In the genomic region with DNA sequence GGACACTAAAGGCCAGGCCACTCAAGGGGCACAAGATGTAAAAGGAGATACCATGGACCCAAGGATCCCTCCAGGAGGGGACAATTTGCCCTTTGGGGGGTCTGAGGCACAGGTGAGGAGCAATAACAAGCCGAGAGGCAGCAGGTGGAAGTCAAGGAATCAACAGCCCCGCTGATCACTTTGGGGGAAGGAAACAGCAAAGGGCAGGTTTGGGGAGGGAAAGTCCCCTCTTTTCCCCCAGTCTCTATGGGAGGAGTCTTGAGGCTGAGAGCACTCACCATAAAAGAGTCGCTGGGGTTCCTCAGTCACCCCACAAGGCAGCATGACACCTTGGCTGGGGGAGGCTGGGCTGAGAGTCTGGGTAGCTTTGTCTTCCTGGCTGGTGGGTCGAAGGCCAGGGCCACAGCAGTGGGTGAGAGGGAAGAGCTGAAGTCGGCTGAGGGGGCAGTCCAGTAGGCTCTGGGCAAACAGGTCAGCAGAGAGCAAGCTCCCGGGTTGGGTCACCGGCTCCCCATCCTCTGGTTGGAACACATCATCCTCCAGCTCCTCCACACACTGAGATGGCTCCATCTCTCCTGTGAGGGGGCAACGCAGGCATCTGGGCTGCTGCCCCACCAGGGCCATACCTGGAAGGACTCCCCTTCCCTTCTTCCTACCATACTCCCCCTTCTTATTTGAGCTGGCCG, we compare ENCODE assay signal across 8 cellular contexts. TPM values are rescaled to one million over a fixed set of nuclear protein-coding genes. Genes with fewer than 3 reads are reported as not detected.
A peak's percentile ranks its signal among the peaks of the same experiment; 100 is the strongest.
DNase-seq lines count a peak whose midpoint lies in the region; ATAC-seq and TF ChIP-seq lines count a peak whose summit lies in the region.

No MANE protein-coding gene starts in this region.

- H3K36me3 ChIP-seq in CD4-positive, CD25-positive, alpha-beta regulatory T cell (ENCODE audit: control insufficient read depth, insufficient read depth, low read length), result no peaks in the 10 kb centered on the region
- H3K36me3 ChIP-seq in HCT116 (ENCODE audit: control insufficient read depth in 1 of 2, insufficient read depth in 2 of 2, low read length in 2 of 2), result no peaks in the 10 kb centered on the region
- H3K36me3 ChIP-seq in neuronal stem cell (replicated peaks in 1 of 2; ENCODE audit: control insufficient read depth in 2 of 2, insufficient read depth in 2 of 2, low read length in 2 of 2), result peaks cover 2 to 8% of the 10 kb centered on the region in 2 donors
- H3K36me3 ChIP-seq in HAP-1 (replicated peaks), result no peaks in the 10 kb centered on the region; the same call in 1 of the 2 replicates

- no CpG with 5 or more reads among the region's 9 CpGs for WGBS in neuronal stem cell (ENCODE audit: extremely low coverage in 2 of 2, insufficient read length in 2 of 2, insufficient replicate concordance in 1 of 2), 2 donors

- peak overlapping the region; percentile 51 for H3K18ac ChIP-seq in neuronal stem cell (ENCODE audit: low read length)

- H2AFZ ChIP-seq in HCT116 (ENCODE audit: low read depth, low read length, poor library complexity, severe bottlenecking) (no peak overlapping the region), neuronal stem cell (ENCODE audit: low read length) (no peak overlapping the region)

- H2BK15ac ChIP-seq in neuronal stem cell (ENCODE audit: low read length), result peak overlapping the region; percentile 56

- no peak overlapping the region for H4K8ac ChIP-seq in neuronal stem cell (ENCODE audit: low read depth, low read length)

- H3K14ac ChIP-seq in neuronal stem cell (ENCODE audit: low read length), result no peak overlapping the region

- H3K79me1 ChIP-seq in neuronal stem cell (ENCODE audit: low read depth, low read length), result no peaks in the 10 kb centered on the region

- TF ChIP-seq RAD21 in HCT116 (IDR thresholded peaks at IDR 0.05; ENCODE audit: low read depth), result no peak

- no TSS peak for BruUV-seq in HCT116 (replicated peaks; lab: Mats Ljungman, UMichigan)

- peaks cover 15 to 71% (median 50%) of the 10 kb centered on the region in 4 donors for H3K4me1 Mint-ChIP-seq in CD4-positive, CD25-positive, alpha-beta regulatory T cell
- peaks cover 65% of the 10 kb centered on the region for H3K4me1 Mint-ChIP-seq in activated T-helper 2 cell treated with anti-CD3 and anti-CD28 coated beads, Interferon-gamma antibody, Interleukin-2, Interleukin-4, amounts not matched to agents 10 μg/mL and 5 μg/mL and 100 μg/mL, durations not matched to agents 14 hours and 24 hours and 36 hours (ENCODE audit: low read depth)

- H3K4me3 Mint-ChIP-seq in CD4-positive, CD25-positive, alpha-beta regulatory T cell, result peak overlapping the region; percentile 33 to 96 (median 86)
- H3K4me3 Mint-ChIP-seq in activated T-helper 2 cell treated with anti-CD3 and anti-CD28 coated beads, Interferon-gamma antibody, Interleukin-2, Interleukin-4, amounts not matched to agents 10 μg/mL and 5 μg/mL and 100 μg/mL, durations not matched to agents 14 hours and 24 hours and 36 hours (ENCODE audit: low read depth), result peak overlapping the region; percentile 40

- H3K9ac ChIP-seq in HCT116 (ENCODE audit: low read length) (peak overlapping the region; percentile 32; the same call in 1 of the 2 replicates), neuronal stem cell (ENCODE audit: low read depth, low read length, poor library complexity) (no peak overlapping the region)

- peaks cover 58% of the 10 kb centered on the region for H3K4me1 ChIP-seq in CD4-positive, CD25-positive, alpha-beta regulatory T cell (ENCODE audit: control insufficient read depth, insufficient read depth, low read length, poor library complexity, severe bottlenecking)
- H3K4me1 ChIP-seq in HCT116 (ENCODE audit: control insufficient read depth in 1 of 2, insufficient read depth in 2 of 2, low read length in 2 of 2) (peaks cover 62 to 75% of the 10 kb centered on the region in 2 experiments), neuronal stem cell (ENCODE audit: control insufficient read depth in 2 of 2, insufficient read depth in 1 of 2, low read depth in 1 of 2, low read length in 2 of 2) (peaks cover 30 to 51% of the 10 kb centered on the region in 2 donors), HAP-1 (peaks cover 44% of the 10 kb centered on the region)

- H4K20me1 ChIP-seq in HCT116 (ENCODE audit: insufficient read depth), result no peaks in the 10 kb centered on the region

- H2BK5ac ChIP-seq in neuronal stem cell (ENCODE audit: low read length), result peak overlapping the region; percentile 40

- H3K27ac Mint-ChIP-seq in CD4-positive, CD25-positive, alpha-beta regulatory T cell, result peak overlapping the region; percentile 32 to 89 (median 75)
- H3K27ac Mint-ChIP-seq in activated T-helper 2 cell treated with anti-CD3 and anti-CD28 coated beads, Interferon-gamma antibody, Interleukin-2, Interleukin-4, amounts not matched to agents 10 μg/mL and 5 μg/mL and 100 μg/mL, durations not matched to agents 14 hours and 24 hours and 36 hours, result peak overlapping the region; percentile 91

- no peak for TF ChIP-seq POLR2A in HCT116 (IDR thresholded peaks at IDR 0.05; ENCODE audit: borderline replicate concordance, extremely low read depth, insufficient read depth, insufficient read length)

- peaks cover 5% of the 10 kb centered on the region for H3K27me3 Mint-ChIP-seq in CD4-positive, CD25-positive, alpha-beta regulatory T cell
- no peaks in the 10 kb centered on the region for H3K27me3 Mint-ChIP-seq in activated T-helper 2 cell treated with anti-CD3 and anti-CD28 coated beads, Interferon-gamma antibody, Interleukin-2, Interleukin-4, amounts not matched to agents 10 μg/mL and 5 μg/mL and 100 μg/mL, durations not matched to agents 14 hours and 24 hours and 36 hours (ENCODE audit: low read depth)

- H3K36me3 Mint-ChIP-seq in CD4-positive, CD25-positive, alpha-beta regulatory T cell, result no peaks in the 10 kb centered on the region
- H3K36me3 Mint-ChIP-seq in activated T-helper 2 cell treated with anti-CD3 and anti-CD28 coated beads, Interferon-gamma antibody, Interleukin-2, Interleukin-4, amounts not matched to agents 10 μg/mL and 5 μg/mL and 100 μg/mL, durations not matched to agents 14 hours and 24 hours and 36 hours (ENCODE audit: low read depth), result peaks cover 16% of the 10 kb centered on the region

- peak overlapping the region; percentile 43 for H2AK5ac ChIP-seq in neuronal stem cell (ENCODE audit: low read depth, low read length)

- H4K91ac ChIP-seq in neuronal stem cell (ENCODE audit: low read depth, low read length, poor library complexity), result no peak overlapping the region

- DNase-seq in CD4-positive, CD25-positive, alpha-beta regulatory T cell, result peak in 2 of 3 donors; percentile 14 to 72
- no peak for DNase-seq in HCT116 (ENCODE audit: low read depth, low spot score)
- peak; percentile 18 for DNase-seq in activated T-helper 2 cell treated with anti-CD3 and anti-CD28 coated beads, Interferon-gamma antibody, Interleukin-2, Interleukin-4, amounts not matched to agents 10 μg/mL and 5 μg/mL and 100 μg/mL, durations not matched to agents 14 hours and 24 hours and 36 hours (ENCODE audit: low spot score)
- DNase-seq in neuronal stem cell (ENCODE audit: low spot score), result no peak
- DNase-seq in HAP-1 (ENCODE audit: low spot score in 2 of 2), result no peak
- DNase-seq in ureter (ENCODE audit: low spot score), result no peak

- H3K27me3 ChIP-seq in CD4-positive, CD25-positive, alpha-beta regulatory T cell (ENCODE audit: control insufficient read depth, insufficient read depth, low read length), result no peaks in the 10 kb centered on the region
- H3K27me3 ChIP-seq in HCT116 (ENCODE audit: insufficient read depth, low read length), result no peaks in the 10 kb centered on the region
- H3K27me3 ChIP-seq in neuronal stem cell (ENCODE audit: control insufficient read depth in 3 of 3, insufficient read depth in 3 of 3, low read depth in 1 of 3, low read length in 3 of 3), result peaks cover 0 to 9% (median 0%) of the 10 kb centered on the region in 3 experiments
- H3K27me3 ChIP-seq in HAP-1 (ENCODE audit: low read depth), result no peaks in the 10 kb centered on the region

- no peaks in the 10 kb centered on the region for H3K9me2 ChIP-seq in HCT116 (ENCODE audit: insufficient read depth)

- in situ Hi-C loops in HAP-1 (cut with MboI; ENCODE audit: low sequenced_read_pairs), result loop anchor here (5.0 kb wide), 1 partner anchor 58 kb away; no protein-coding TSS in a partner anchor

- POLR2A ChIA-PET in HCT116 (lab: Charles Lee), result no interaction called here

- H3K9me3 Mint-ChIP-seq in CD4-positive, CD25-positive, alpha-beta regulatory T cell, result no peaks in the 10 kb centered on the region
- H3K9me3 Mint-ChIP-seq in activated T-helper 2 cell treated with anti-CD3 and anti-CD28 coated beads, Interferon-gamma antibody, Interleukin-2, Interleukin-4, amounts not matched to agents 10 μg/mL and 5 μg/mL and 100 μg/mL, durations not matched to agents 14 hours and 24 hours and 36 hours, result no peaks in the 10 kb centered on the region

- ATAC-seq in CD4-positive, CD25-positive, alpha-beta regulatory T cell (ENCODE audit: low read depth in 2 of 2), result peak in 1 of 2 donors; percentile 12
- ATAC-seq in HCT116 (no peak), HG03520 (IDR thresholded peaks at IDR 0.05; ENCODE audit: unreplicated experiment) (no peak), GM21381 (IDR thresholded peaks at IDR 0.05; ENCODE audit: unreplicated experiment) (no peak)

- H2BK120ac ChIP-seq in neuronal stem cell (ENCODE audit: low read depth, low read length), result no peak overlapping the region

- no peak overlapping the region for H3K23ac ChIP-seq in neuronal stem cell (ENCODE audit: low read depth, low read length, poor library complexity)

- H3K4ac ChIP-seq in neuronal stem cell (ENCODE audit: low read length), result no peak overlapping the region

- CTCF ChIA-PET in HCT116 (lab: Charles Lee), result interaction anchor here (1.4 to 4.1 kb wide), 7 partner anchors 8 to 112 kb away, joined by 3 to 34 read pairs (median 6); no protein-coding TSS in a partner anchor

- intact Hi-C loops in HCT116 (cut with micrococcal nuclease), result loop anchor here (10.0 kb wide), 1 partner anchor 59 kb away; a partner anchor contains a TSS
- intact Hi-C loops in activated T-helper 2 cell treated with anti-CD3 and anti-CD28 coated beads, Interferon-gamma antibody, Interleukin-2, Interleukin-4, amounts not matched to agents 10 μg/mL and 5 μg/mL and 100 μg/mL, durations not matched to agents 14 hours and 24 hours and 36 hours (cut with micrococcal nuclease), result loop anchor here (2.0 to 10.0 kb wide), 4 partner anchors 55 to 318 kb away; a partner anchor contains a TSS

- peak overlapping the region; percentile 76 for H3K4me3 ChIP-seq in CD4-positive, CD25-positive, alpha-beta regulatory T cell (ENCODE audit: low read depth, low read length)
- H3K4me3 ChIP-seq in HCT116 (replicated peaks in 1 of 2; ENCODE audit: low read depth in 1 of 2, low read length in 2 of 2) (no peak overlapping the region), neuronal stem cell (ENCODE audit: low read length in 2 of 2) (no peak overlapping the region), HAP-1 (no peak overlapping the region)

- RAD21 ChIA-PET in HCT116 (lab: Charles Lee; ENCODE audit: low non-redundant PET in 1 of 2, low total read pairs in 2 of 2, uncharacterized antibody in 2 of 2, unreplicated experiment in 2 of 2), result no interaction called here

- H3K4me2 ChIP-seq in HCT116 (ENCODE audit: low read length) (peak overlapping the region; percentile 75), neuronal stem cell (ENCODE audit: insufficient read depth, low read length, poor library complexity, severe bottlenecking) (no peak overlapping the region)

- no peak overlapping the region for H2BK12ac ChIP-seq in neuronal stem cell (ENCODE audit: low read length)

- H3K79me2 ChIP-seq in HCT116 (ENCODE audit: insufficient read depth, low read length), result no peaks in the 10 kb centered on the region

- H3K27ac ChIP-seq in CD4-positive, CD25-positive, alpha-beta regulatory T cell (ENCODE audit: insufficient read depth, low read length, poor library complexity, severe bottlenecking), result peak overlapping the region; percentile 53
- H3K27ac ChIP-seq in HCT116 (ENCODE audit: low read depth, low read length) (no peak overlapping the region), neuronal stem cell (replicated peaks; ENCODE audit: low read length) (no peak overlapping the region)

- TF ChIP-seq CTCF in HCT116 (IDR thresholded peaks at IDR 0.05 in 2 of 3, conservative IDR thresholded peaks at IDR 0.05 in 1 of 3; ENCODE audit: borderline replicate concordance in 1 of 3, insufficient read depth in 1 of 3, low read depth in 2 of 3, low read length in 2 of 3), result no peak

- no peaks in the 10 kb centered on the region for H3K9me3 ChIP-seq in CD4-positive, CD25-positive, alpha-beta regulatory T cell (ENCODE audit: control insufficient read depth in 2 of 2, low read length in 2 of 2)
- H3K9me3 ChIP-seq in HCT116 (ENCODE audit: control insufficient read depth in 1 of 2, insufficient read depth in 1 of 2, low read depth in 1 of 2, low read length in 2 of 2), result no peaks in the 10 kb centered on the region
- no peaks in the 10 kb centered on the region for H3K9me3 ChIP-seq in neuronal stem cell (replicated peaks in 1 of 2; ENCODE audit: control insufficient read depth in 2 of 2, insufficient read depth in 1 of 2, low read depth in 1 of 2, low read length in 2 of 2)
- H3K9me3 ChIP-seq in HAP-1, result no peaks in the 10 kb centered on the region

RNA-seq across cellular contexts. Expression of a gene that starts 3.0 kb away (rescaled TPM):
- 8.2 TPM for total RNA-seq in CD4-positive, CD25-positive, alpha-beta regulatory T cell
- 1 to 10 TPM in 2 of 4 donors, under 1 TPM in 2; 0.86 to 1.5 (median 1.2) TPM for polyA plus RNA-seq in CD4-positive, CD25-positive, alpha-beta regulatory T cell
- 1.0 TPM for total RNA-seq in HCT116 (2021; ENCODE audit: unreplicated experiment)
- 0.59 and 0.76 TPM in 2 replicates for polyA plus RNA-seq in HCT116 (2012)
- total RNA-seq in activated T-helper 2 cell treated with anti-CD3 and anti-CD28 coated beads, Interferon-gamma antibody, Interleukin-2, Interleukin-4, amounts not matched to agents 10 μg/mL and 5 μg/mL and 100 μg/mL, durations not matched to agents 14 hours and 24 hours and 36 hours, result 16.1 and 17.9 TPM in 2 replicates
- polyA plus RNA-seq in neuronal stem cell (2013, experiment 1 of 2), result 6.6 TPM
- polyA plus RNA-seq in neuronal stem cell (2013, experiment 2 of 2), result 6.6 TPM
- total RNA-seq in ureter, result 8.3 TPM

RNA-seq across cellular contexts. Expression of a gene that starts 55.2 kb away (rescaled TPM):
- total RNA-seq in CD4-positive, CD25-positive, alpha-beta regulatory T cell, result 4.8 TPM
- 1 to 10 TPM in 1 of 4 donors, under 1 TPM in 2, not detected in 1; 0.37 to 2.2 (median 0.86) TPM for polyA plus RNA-seq in CD4-positive, CD25-positive, alpha-beta regulatory T cell
- total RNA-seq in HCT116 (2021; ENCODE audit: unreplicated experiment) (92.9 TPM), ureter (1.9 TPM)
- polyA plus RNA-seq in HCT116 (2012), result 51.8 and 55.3 TPM in 2 replicates
- total RNA-seq in activated T-helper 2 cell treated with anti-CD3 and anti-CD28 coated beads, Interferon-gamma antibody, Interleukin-2, Interleukin-4, amounts not matched to agents 10 μg/mL and 5 μg/mL and 100 μg/mL, durations not matched to agents 14 hours and 24 hours and 36 hours, result 70.7 and 73.1 TPM in 2 replicates
- polyA plus RNA-seq in neuronal stem cell (2013, experiment 1 of 2), result 55.5 TPM
- 55.2 TPM for polyA plus RNA-seq in neuronal stem cell (2013, experiment 2 of 2)

Comparison
In these comparisons a context has a peak if more than half of its experiments do, and no peak if none do; other contexts are left out.
1. DNase-seq: peak in CD4-positive, CD25-positive, alpha-beta regulatory T cell (2 of 3) and activated T-helper 2 cell treated with anti-CD3 and anti-CD28 coated beads, Interferon-gamma antibody, Interleukin-2, Interleukin-4, amounts not matched to agents 10 μg/mL and 5 μg/mL and 100 μg/mL, durations not matched to agents 14 hours and 24 hours and 36 hours (single experiment); none in HCT116 (single experiment), neuronal stem cell (single experiment), HAP-1 (0 of 2) and ureter (single experiment).
2. RNA of a gene that starts 55.2 kb away (total RNA-seq): 92.9 TPM in HCT116 (single experiment) and 70.7 to 73.1 TPM in activated T-helper 2 cell treated with anti-CD3 and anti-CD28 coated beads, Interferon-gamma antibody, Interleukin-2, Interleukin-4, amounts not matched to agents 10 μg/mL and 5 μg/mL and 100 μg/mL, durations not matched to agents 14 hours and 24 hours and 36 hours; 4.8 TPM in CD4-positive, CD25-positive, alpha-beta regulatory T cell (single experiment) and 1.9 TPM in ureter (single experiment); every median in the first group is over 10 times any median in the second.